Comparison of ENCODE assay signal across 1 cellular context in the genomic region with DNA sequence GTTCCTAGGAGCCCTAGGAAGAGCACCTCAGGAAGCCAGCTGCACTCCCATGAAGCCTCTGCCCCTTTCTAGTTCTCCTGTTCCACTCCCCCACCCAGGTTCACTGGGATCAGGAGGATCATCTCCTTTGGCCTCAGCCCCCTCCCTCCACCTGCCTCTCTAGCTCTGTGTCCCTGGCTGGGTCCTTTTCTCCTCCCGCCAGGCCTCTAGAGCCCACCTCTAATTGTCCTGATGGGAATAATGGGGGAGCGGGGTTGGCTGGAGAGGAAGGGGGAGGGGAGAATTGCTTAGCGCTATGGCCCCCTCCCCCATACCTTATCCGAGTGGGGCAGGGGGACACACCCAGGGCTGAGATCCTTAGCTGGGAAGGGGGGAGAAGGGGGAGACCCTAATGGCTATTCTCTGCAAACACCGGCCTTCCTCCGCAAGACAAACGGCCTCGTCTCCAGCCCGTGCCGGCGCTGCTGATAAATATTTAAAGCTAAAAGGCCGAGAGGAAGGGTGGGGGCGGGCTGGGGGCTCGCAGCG.
TF ChIP-seq lines count a peak whose summit lies in the region.

No MANE protein-coding gene starts in this region.

TF ChIP-seq in SK-N-SH treated with all-trans-retinoic acid at 6 μM for 48 hours, 23 proteins besides CTCF, POLR2A, EP300 and RAD21 (continued from another document):
- TF ChIP-seq, protein P1, sequence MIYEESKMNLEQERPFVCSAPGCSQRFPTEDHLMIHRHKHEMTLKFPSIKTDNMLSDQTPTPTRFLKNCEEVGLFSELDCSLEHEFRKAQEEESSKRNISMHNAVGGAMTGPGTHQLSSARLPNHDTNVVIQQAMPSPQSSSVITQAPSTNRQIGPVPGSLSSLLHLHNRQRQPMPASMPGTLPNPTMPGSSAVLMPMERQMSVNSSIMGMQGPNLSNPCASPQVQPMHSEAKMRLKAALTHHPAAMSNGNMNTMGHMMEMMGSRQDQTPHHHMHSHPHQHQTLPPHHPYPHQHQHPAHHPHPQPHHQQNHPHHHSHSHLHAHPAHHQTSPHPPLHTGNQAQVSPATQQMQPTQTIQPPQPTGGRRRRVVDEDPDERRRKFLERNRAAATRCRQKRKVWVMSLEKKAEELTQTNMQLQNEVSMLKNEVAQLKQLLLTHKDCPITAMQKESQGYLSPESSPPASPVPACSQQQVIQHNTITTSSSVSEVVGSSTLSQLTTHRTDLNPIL (CRISPR knock-in tag; IDR thresholded peaks at IDR 0.05; ENCODE audit: low read depth), result no peak
- no peak for TF ChIP-seq ZNF8 (CRISPR knock-in tag; IDR thresholded peaks at IDR 0.05)
TF ChIP-seq in SK-N-SH treated with all-trans-retinoic acid at 6 μM for 48 hours: peak in this region for 0.
